30 cellular contexts compared by ENCODE assay signal in genomic region chr6:13491538-13491937, GRCh38.
"Had no signal": no experiment of that assay in that cellular context is flagged by ENCODE, and none has a peak within 500 bp of the region (broad histone marks: within the 10 kb centered on the region; RNA-seq: fewer than 3 reads in every experiment).

No MANE protein-coding gene starts in this region.

- H3K27ac Mint-ChIP-seq: activated CD4-positive, alpha-beta memory T cell treated with anti-CD3 and anti-CD28 coated beads, Interleukin-2, amount 10 ng/mL, durations not matched to agents 7 days and 5 days; activated CD4-positive, alpha-beta T cell treated with anti-CD3 and anti-CD28 coated beads, Interleukin-2, amount 10 ng/mL, durations not matched to agents 7 days and 5 days; activated naive CD4-positive, alpha-beta T cell treated with anti-CD3 and anti-CD28 coated beads, Interleukin-2, amount 10 ng/mL, durations not matched to agents 7 days and 5 days; activated naive CD4-positive, alpha-beta T cell treated with anti-CD3 and anti-CD28 coated beads, Interleukin-2, amount 50 U/mL, for 72 hours; activated naive CD8-positive, alpha-beta T cell treated with anti-CD3 and anti-CD28 coated beads, Interleukin-2, amount 10 ng/mL, durations not matched to agents 7 days and 5 days; activated T-cell treated with anti-CD3 and anti-CD28 coated beads, Interleukin-2, amount 50 U/mL, for 24 hours; activated T-cell treated with anti-CD3 and anti-CD28 coated beads, Interleukin-2, amount 50 U/mL, for 72 hours; brain; WTC11 had no signal

- ATAC-seq: activated naive CD4-positive, alpha-beta T cell treated with anti-CD3 and anti-CD28 coated beads, Interleukin-2, amount 50 U/mL, for 72 hours; activated T-cell treated with anti-CD3 and anti-CD28 coated beads, Interleukin-2, amount 50 U/mL, for 72 hours; foreskin keratinocyte; gastrocnemius medialis; heart left ventricle; WTC11 had no signal

- DNase-seq: activated CD4-positive, alpha-beta memory T cell treated with anti-CD3 and anti-CD28 coated beads, Interleukin-2, amount 10 ng/mL, durations not matched to agents 7 days and 5 days; activated CD4-positive, alpha-beta T cell treated with anti-CD3 and anti-CD28 coated beads for 1 hour; activated CD4-positive, alpha-beta T cell treated with anti-CD3 and anti-CD28 coated beads for 4 hours; activated CD4-positive, alpha-beta T cell treated with anti-CD3 and anti-CD28 coated beads, Interleukin-2, amount 10 ng/mL, durations not matched to agents 7 days and 5 days; activated CD4-positive, alpha-beta T cell treated with anti-CD3 and anti-CD28 coated beads, Interleukin-2, amount 50 U/mL, for 4 hours; activated CD8-positive, alpha-beta memory T cell treated with anti-CD3 and anti-CD28 coated beads, Interleukin-2, amount 50 U/mL, for 48 hours; activated gamma-delta T cell; activated naive CD4-positive, alpha-beta T cell; activated naive CD4-positive, alpha-beta T cell treated with anti-CD3 and anti-CD28 coated beads, Interleukin-2, amount 10 ng/mL, durations not matched to agents 7 days and 5 days; activated naive CD8-positive, alpha-beta T cell treated with anti-CD3 and anti-CD28 coated beads, Interleukin-2, amount 10 ng/mL, durations not matched to agents 7 days and 5 days; activated T-cell treated with anti-CD3 and anti-CD28 coated beads for 4 hours; activated T-cell treated with anti-CD3 and anti-CD28 coated beads, Interleukin-2, amount 50 U/mL, for 24 hours; activated T-cell treated with anti-CD3 and anti-CD28 coated beads, Interleukin-2, amount 50 U/mL, for 72 hours; central memory CD4-positive, alpha-beta T cell; cerebellar nuclear complex; colonic mucosa; effector CD8-positive, alpha-beta T cell; foreskin keratinocyte; gastrocnemius medialis; glutamatergic neuron; T-helper 2 cell had no signal

- H3K9me3 ChIP-seq: ascending aorta, breast epithelium, colonic mucosa, gastrocnemius medialis, heart left ventricle had no signal

- H3K36me3 Mint-ChIP-seq: activated naive CD8-positive, alpha-beta T cell treated with anti-CD3 and anti-CD28 coated beads, Interleukin-2, amount 10 ng/mL, durations not matched to agents 7 days and 5 days; brain; WTC11 had no signal

- H3K27me3 Mint-ChIP-seq: activated CD4-positive, alpha-beta T cell treated with anti-CD3 and anti-CD28 coated beads, Interleukin-2, amount 10 ng/mL, durations not matched to agents 7 days and 5 days had no signal

- H3K27me3 ChIP-seq: ascending aorta, breast epithelium, colonic mucosa, esophagus muscularis mucosa, foreskin keratinocyte, gastrocnemius medialis, heart left ventricle had no signal

- H3K9me3 Mint-ChIP-seq: activated CD4-positive, alpha-beta memory T cell treated with anti-CD3 and anti-CD28 coated beads, Interleukin-2, amount 10 ng/mL, durations not matched to agents 7 days and 5 days; activated CD4-positive, alpha-beta T cell treated with anti-CD3 and anti-CD28 coated beads, Interleukin-2, amount 10 ng/mL, durations not matched to agents 7 days and 5 days; activated naive CD4-positive, alpha-beta T cell treated with anti-CD3 and anti-CD28 coated beads, Interleukin-2, amount 10 ng/mL, durations not matched to agents 7 days and 5 days; activated naive CD4-positive, alpha-beta T cell treated with anti-CD3 and anti-CD28 coated beads, Interleukin-2, amount 50 U/mL, for 72 hours; activated naive CD8-positive, alpha-beta T cell treated with anti-CD3 and anti-CD28 coated beads, Interleukin-2, amount 10 ng/mL, durations not matched to agents 7 days and 5 days; activated T-cell treated with anti-CD3 and anti-CD28 coated beads, Interleukin-2, amount 50 U/mL, for 24 hours; activated T-cell treated with anti-CD3 and anti-CD28 coated beads, Interleukin-2, amount 50 U/mL, for 72 hours; WTC11 had no signal

- H3K4me3 ChIP-seq: ascending aorta, breast epithelium, cardiac muscle cell, colonic mucosa, esophagus muscularis mucosa, gastrocnemius medialis, heart left ventricle had no signal

- H3K27ac ChIP-seq: ascending aorta, breast epithelium, cardiac muscle cell, colonic mucosa, esophagus muscularis mucosa, foreskin keratinocyte, gastrocnemius medialis, heart left ventricle, VCaP had no signal

- H3K4me3 Mint-ChIP-seq: activated CD4-positive, alpha-beta memory T cell treated with anti-CD3 and anti-CD28 coated beads, Interleukin-2, amount 10 ng/mL, durations not matched to agents 7 days and 5 days; activated CD4-positive, alpha-beta T cell treated with anti-CD3 and anti-CD28 coated beads, Interleukin-2, amount 10 ng/mL, durations not matched to agents 7 days and 5 days; activated naive CD4-positive, alpha-beta T cell treated with anti-CD3 and anti-CD28 coated beads, Interleukin-2, amount 10 ng/mL, durations not matched to agents 7 days and 5 days; activated naive CD8-positive, alpha-beta T cell treated with anti-CD3 and anti-CD28 coated beads, Interleukin-2, amount 10 ng/mL, durations not matched to agents 7 days and 5 days; activated T-cell treated with anti-CD3 and anti-CD28 coated beads, Interleukin-2, amount 50 U/mL, for 24 hours; activated T-cell treated with anti-CD3 and anti-CD28 coated beads, Interleukin-2, amount 50 U/mL, for 72 hours; brain; WTC11 had no signal

- H3K4me1 ChIP-seq: breast epithelium, colonic mucosa had no signal

- H3K36me3 ChIP-seq: ascending aorta, breast epithelium, cardiac muscle cell, colonic mucosa, esophagus muscularis mucosa, gastrocnemius medialis, heart left ventricle had no signal
